Comparison of ENCODE assay signal across 8 cellular contexts in genomic region chr7:123643495-123644428, GRCh38. TPM values are rescaled to one million over a fixed set of nuclear protein-coding genes. Genes with fewer than 3 reads are reported as not detected.
DNase-seq lines count a peak whose midpoint lies in the region; ATAC-seq and TF ChIP-seq lines count a peak whose summit lies in the region.
"Had no signal": no experiment of that assay in that cellular context is flagged by ENCODE, and none has a peak within 500 bp of the region (broad histone marks: within the 10 kb centered on the region; RNA-seq: fewer than 3 reads in every experiment).

No MANE protein-coding gene starts in this region.

- H2AK9ac ChIP-seq in IMR-90 (replicated peaks; ENCODE audit: low read depth, low read length, poor library complexity) = no peak overlapping the region

- peak overlapping the region; percentile 89 for H3K4me2 ChIP-seq in IMR-90 (ENCODE audit: low read depth, low read length)

- POLR2A ChIA-PET in IMR-90 (lab: Charles Lee; ENCODE audit: unreplicated experiment) = interaction anchor here (0.5 kb wide), 1 partner anchor 60 kb away, joined by 5 read pairs; no protein-coding TSS in a partner anchor

- H3K27me3 ChIP-seq in IMR-90 (ENCODE audit: control insufficient read depth, insufficient read depth, low read length) (peaks cover 7% of the 10 kb centered on the region), cardiac muscle cell (no peaks in the 10 kb centered on the region), skeletal muscle tissue (ENCODE audit: control insufficient read depth in 3 of 3, insufficient read depth in 3 of 3, low read length in 3 of 3) (no peaks in the 10 kb centered on the region)
- H3K27me3 ChIP-seq: Peyer's patch had no signal

- DNase-seq in IMR-90 (peak; percentile 70), SHP77 (lab: John Stamatoyannopoulos, UW) (peak; percentile 75 to 83), cardiac muscle cell (ENCODE audit: low read depth in 1 of 2, low spot score in 1 of 2) (peak; percentile 73 to 83), KG1 (lab: John Stamatoyannopoulos, UW) (no peak)
- no peak for DNase-seq in activated CD4-positive, CD25-positive, alpha-beta regulatory T cell treated with anti-CD3 and anti-CD28 coated beads, Interleukin-2, amount 50 U/mL, for 72 hours

- H2BK15ac ChIP-seq in IMR-90 (ENCODE audit: low read depth, low read length) = no peak overlapping the region

- peak overlapping the region; percentile 56 for H2AFZ ChIP-seq in IMR-90 (replicated peaks; ENCODE audit: low read length, poor library complexity)

- no peak overlapping the region for H2BK20ac ChIP-seq in IMR-90 (ENCODE audit: low read depth, low read length)

- H3K79me1 ChIP-seq in IMR-90 (ENCODE audit: low read depth in 1 of 2, low read length in 2 of 2) = no peaks in the 10 kb centered on the region

- no peak overlapping the region for H3K4ac ChIP-seq in IMR-90 (ENCODE audit: low read depth, low read length)

- H3K23ac ChIP-seq in IMR-90 (ENCODE audit: low read depth, low read length) = 0 out of 2 replicates have a peak overlapping the region, but pooled peaks have one; percentile 17

- H4K5ac ChIP-seq in IMR-90 (ENCODE audit: low read depth, low read length) = peak overlapping the region; percentile 9; the same call in 1 of the 2 replicates

- peaks cover 3% of the 10 kb centered on the region; the same call in 1 of the 2 replicates for H3K4me1 ChIP-seq in IMR-90 (ENCODE audit: control insufficient read depth, insufficient read depth, low read length)
- peaks cover 31% of the 10 kb centered on the region for H3K4me1 ChIP-seq in cardiac muscle cell (ENCODE audit: low read depth)
- H3K4me1 ChIP-seq in skeletal muscle tissue (ENCODE audit: control insufficient read depth in 3 of 3, insufficient read depth in 3 of 3, low read length in 3 of 3) = peaks cover 20 to 45% (median 29%) of the 10 kb centered on the region in 3 donors

- in situ Hi-C loops in IMR-90 (cut with MboI; ENCODE audit: low sequenced_read_pairs) = loop anchor here (25.0 kb wide), 1 partner anchor 219 kb away; no protein-coding TSS in a partner anchor

- H4K91ac ChIP-seq in IMR-90 (ENCODE audit: insufficient read depth, low read depth, low read length) = no peak overlapping the region; the same call in 1 of the 2 replicates

- H4K8ac ChIP-seq in IMR-90 (ENCODE audit: low read depth in 2 of 2, low read length in 2 of 2) = peak overlapping the region in 1 of 2 experiments; percentile 15; a peak in 1 of 4 replicates

- peak overlapping the region; percentile 38 for H3K4me3 ChIP-seq in IMR-90 (ENCODE audit: insufficient read depth, low read depth, low read length)
- no peak overlapping the region for H3K4me3 ChIP-seq in cardiac muscle cell
- H3K4me3 ChIP-seq in skeletal muscle tissue (ENCODE audit: low read length in 3 of 3) = peak overlapping the region; percentile 34 to 51 (median 46)
- H3K4me3 ChIP-seq: Peyer's patch had no signal

- H3K56ac ChIP-seq in IMR-90 (ENCODE audit: extremely low read depth, insufficient read depth, low read length) = no peak overlapping the region

- no CpG with 5 or more reads among the region's 6 CpGs for WGBS in IMR-90 (ENCODE audit: extremely low coverage in 2 of 2, insufficient read length in 1 of 2), 2 experiments

- H3K9ac ChIP-seq in IMR-90 (ENCODE audit: low read depth, low read length) = peak overlapping the region; percentile 22; the same call in 1 of the 2 replicates
- peak overlapping the region; percentile 52 to 68 (median 67) for H3K9ac ChIP-seq in skeletal muscle tissue (ENCODE audit: low read depth in 1 of 3, low read length in 3 of 3)

- no peak overlapping the region for H2AK5ac ChIP-seq in IMR-90 (ENCODE audit: low read depth, low read length)

- peak overlapping the region; percentile 34; the same call in 1 of the 2 replicates for H3K18ac ChIP-seq in IMR-90 (ENCODE audit: low read depth, low read length)

- H3K36me3 ChIP-seq in IMR-90 (ENCODE audit: control insufficient read depth, insufficient read depth, low read length) = no peaks in the 10 kb centered on the region
- no peaks in the 10 kb centered on the region for H3K36me3 ChIP-seq in cardiac muscle cell
- no peaks in the 10 kb centered on the region for H3K36me3 ChIP-seq in skeletal muscle tissue (ENCODE audit: control insufficient read depth in 3 of 3, insufficient read depth in 3 of 3, low read length in 3 of 3)
- H3K36me3 ChIP-seq: Peyer's patch had no signal

- peak; percentile 79 for ATAC-seq in IMR-90 (ENCODE audit: low read depth)
- no peak for ATAC-seq in GM19395 (IDR thresholded peaks at IDR 0.05; ENCODE audit: unreplicated experiment)

- TF ChIP-seq RAD21 in IMR-90 (IDR thresholded peaks at IDR 0.05; ENCODE audit: low read length) = no peak

- H4K20me1 ChIP-seq in IMR-90 (ENCODE audit: insufficient read depth, low read length) = no peaks in the 10 kb centered on the region

- CTCF ChIA-PET in IMR-90 (lab: Yijun Ruan, JAX) = interaction anchor here (0.6 to 2.0 kb wide), 3 partner anchors 8 to 799 kb away, joined by 4 to 8 read pairs (median 7); no protein-coding TSS in a partner anchor

- no peak overlapping the region for H2BK120ac ChIP-seq in IMR-90 (ENCODE audit: low read depth, low read length)

- no peak for TF ChIP-seq POLR2A in IMR-90 (IDR thresholded peaks at IDR 0.05; ENCODE audit: low read depth, low read length)

- dilution Hi-C loops in IMR-90 (cut with HindIII; ENCODE audit: low sequenced_read_pairs, unreplicated experiment) = no loop called here

- H3K9me3 ChIP-seq in IMR-90 (ENCODE audit: control insufficient read depth, insufficient read depth, low read length) = no peaks in the 10 kb centered on the region
- H3K9me3 ChIP-seq in cardiac muscle cell (ENCODE audit: low read depth) = no peaks in the 10 kb centered on the region
- no peaks in the 10 kb centered on the region for H3K9me3 ChIP-seq in skeletal muscle tissue (ENCODE audit: control insufficient read depth in 3 of 3, low read length in 3 of 3)
- H3K9me3 ChIP-seq: Peyer's patch had no signal

- intact Hi-C loops in IMR-90 (cut with micrococcal nuclease) = no loop called here

- H3K27ac ChIP-seq in IMR-90 (ENCODE audit: insufficient read depth, low read length) (peak overlapping the region; percentile 42; the same call in 1 of the 2 replicates), cardiac muscle cell (peak overlapping the region; percentile 94), skeletal muscle tissue (ENCODE audit: low read depth, low read length) (peak overlapping the region; percentile 90)
- H3K27ac ChIP-seq: Peyer's patch had no signal

- H3K9me1 ChIP-seq in IMR-90 (ENCODE audit: insufficient read depth, low read length) = no peaks in the 10 kb centered on the region

- no peak for TF ChIP-seq CTCF in IMR-90 (conservative IDR thresholded peaks at IDR 0.05; ENCODE audit: low read depth, low read length)
- no peak for TF ChIP-seq CTCF in cardiac muscle cell (IDR thresholded peaks at IDR 0.05; ENCODE audit: low read depth, low read length)

- no peak overlapping the region for H3K14ac ChIP-seq in IMR-90 (replicated peaks; ENCODE audit: low read depth, low read length)

- no TSS peak for BruUV-seq in IMR-90 (replicated peaks; lab: Mats Ljungman, UMichigan)

- no peak overlapping the region for H2BK5ac ChIP-seq in IMR-90 (ENCODE audit: low read depth, low read length, poor library complexity, severe bottlenecking)

TF ChIP-seq in IMR-90, 13 proteins besides CTCF, POLR2A, EP300 and RAD21 (continues in another document):
- TF ChIP-seq RFX5 (IDR thresholded peaks at IDR 0.05; ENCODE audit: low read depth, low read length) = no peak
- no peak for TF ChIP-seq SMC3 (IDR thresholded peaks at IDR 0.05; ENCODE audit: low read depth, low read length)
- TF ChIP-seq CEBPB (IDR thresholded peaks at IDR 0.05; ENCODE audit: low read depth, low read length) = no peak
- TF ChIP-seq CHD1 (IDR thresholded peaks at IDR 0.05; ENCODE audit: low read depth, low read length) = no peak
- TF ChIP-seq RCOR1 (IDR thresholded peaks at IDR 0.05; ENCODE audit: insufficient replicate concordance, low read length) = no peak
- TF ChIP-seq NFE2L2 (IDR thresholded peaks at IDR 0.05; ENCODE audit: low read depth, low read length) = no peak
- TF ChIP-seq USF2 (IDR thresholded peaks at IDR 0.05; ENCODE audit: low read depth, low read length) = no peak
- TF ChIP-seq MXI1 (IDR thresholded peaks at IDR 0.05; ENCODE audit: borderline replicate concordance, low read depth, low read length) = no peak
- no peak for TF ChIP-seq BHLHE40 (IDR thresholded peaks at IDR 0.05; ENCODE audit: low read depth, low read length)
- TF ChIP-seq FOS (IDR thresholded peaks at IDR 0.05; ENCODE audit: low read depth, low read length) = no peak
- no peak for TF ChIP-seq MAZ (IDR thresholded peaks at IDR 0.05; ENCODE audit: borderline replicate concordance, low read depth, low read length)
- no peak for TF ChIP-seq MAFK (IDR thresholded peaks at IDR 0.05; ENCODE audit: low read depth, low read length)

RNA-seq across cellular contexts. Expression of gene LMOD2, which starts 11.9 kb away (rescaled TPM):
- not detected in 2 replicates for total RNA-seq in IMR-90 (2012; rRNA removed)
- polyA plus RNA-seq in IMR-90 (2012; rRNA removed) = not detected in 2 replicates
- polyA plus RNA-seq in IMR-90 (2012; cell fraction: cytosol; rRNA removed) = not detected in 2 replicates
- not detected in 2 replicates for polyA plus RNA-seq in IMR-90 (2012; cell fraction: nucleus; rRNA removed; ENCODE audit: low replicate concordance)
- total RNA-seq in cardiac muscle cell = 19.7 and 24.3 TPM in 2 replicates
- 13.6 and 19.8 TPM in 2 replicates for polyA plus RNA-seq in cardiac muscle cell
- total RNA-seq in skeletal muscle tissue = 34.4 TPM
- total RNA-seq: Peyer's patch had no signal

RNA-seq across cellular contexts. Expression of gene ASB15, which starts 42.1 kb away (rescaled TPM):
- total RNA-seq in IMR-90 (2012; rRNA removed) (not detected in 2 replicates), cardiac muscle cell (not detected in 2 replicates), skeletal muscle tissue (2.6 TPM)
- polyA plus RNA-seq in IMR-90 (2012; rRNA removed) (not detected in 2 replicates), cardiac muscle cell (not detected in 2 replicates)
- not detected in 2 replicates for polyA plus RNA-seq in IMR-90 (2012; cell fraction: cytosol; rRNA removed)
- not detected in 2 replicates for polyA plus RNA-seq in IMR-90 (2012; cell fraction: nucleus; rRNA removed; ENCODE audit: low replicate concordance)
- total RNA-seq: Peyer's patch had no signal

Comparison
In these comparisons a context has a peak if more than half of its experiments do, and no peak if none do; other contexts are left out.
1. DNase-seq: peak in IMR-90 (single experiment), SHP77 (2 of 2) and cardiac muscle cell (2 of 2); none in KG1 (single experiment) and activated CD4-positive, CD25-positive, alpha-beta regulatory T cell treated with anti-CD3 and anti-CD28 coated beads, Interleukin-2, amount 50 U/mL, for 72 hours (single experiment).
2. H3K27ac ChIP-seq: peak in every context shown above with its lines; median percentile 94 in cardiac muscle cell; 90 in skeletal muscle tissue; 42 in IMR-90.
3. RNA of gene LMOD2, which starts 11.9 kb away (total RNA-seq): 34.4 TPM in skeletal muscle tissue (single experiment) and 19.7 to 24.3 TPM in cardiac muscle cell; not detected in IMR-90; every median in the first group is over 10 times any median in the second.